ENCODE assay signal across 14 cellular contexts in genomic region chr9:121582641-121583040, GRCh38.
"Had no signal": no experiment of that assay in that cellular context is flagged by ENCODE, and none has a peak within 500 bp of the region (broad histone marks: within the 10 kb centered on the region; RNA-seq: fewer than 3 reads in every experiment).

No MANE protein-coding gene starts in this region.

- H3K27ac Mint-ChIP-seq: activated naive CD8-positive, alpha-beta T cell treated with anti-CD3 and anti-CD28 coated beads for 36 hours; T-helper 2 cell treated with Interferon-gamma antibody and Interleukin-4, amounts not matched to agents 5 μg/mL and 100 μg/mL, for 36 hours had no signal

- H3K27me3 ChIP-seq: breast epithelium, thyroid gland had no signal

- H3K4me3 Mint-ChIP-seq: activated naive CD8-positive, alpha-beta T cell treated with anti-CD3 and anti-CD28 coated beads for 36 hours; activated T-cell treated with anti-CD3 and anti-CD28 coated beads, Interleukin-2, amount 50 U/mL, for 4 hours; T-helper 2 cell treated with Interferon-gamma antibody and Interleukin-4, amounts not matched to agents 5 μg/mL and 100 μg/mL, for 36 hours had no signal

- H3K36me3 Mint-ChIP-seq: activated naive CD8-positive, alpha-beta T cell treated with anti-CD3 and anti-CD28 coated beads for 36 hours had no signal

- DNase-seq: activated CD4-positive, alpha-beta T cell treated with anti-CD3 and anti-CD28 coated beads, Interleukin-2, amount 50 U/mL, for 48 hours; activated CD4-positive, CD25-positive, alpha-beta regulatory T cell treated with anti-CD3 and anti-CD28 coated beads, Interleukin-2, amount 50 U/mL, for 72 hours; activated gamma-delta T cell; activated naive CD8-positive, alpha-beta T cell treated with anti-CD3 and anti-CD28 coated beads for 36 hours; activated T-cell treated with anti-CD3 and anti-CD28 coated beads, Interleukin-2, amount 50 U/mL, for 4 hours; effector CD8-positive, alpha-beta T cell; kidney; left ventricle myocardium inferior; mesenchymal stem cell; small intestine; thyroid gland had no signal

- H3K4me3 ChIP-seq: breast epithelium, left ventricle myocardium inferior, thyroid gland had no signal

- H3K9me3 ChIP-seq: breast epithelium, left ventricle myocardium inferior, thyroid gland had no signal

- H3K4me1 Mint-ChIP-seq: activated naive CD8-positive, alpha-beta T cell treated with anti-CD3 and anti-CD28 coated beads for 36 hours had no signal

- ATAC-seq: activated T-cell treated with anti-CD3 and anti-CD28 coated beads, Interleukin-2, amount 50 U/mL, for 4 hours had no signal

- H3K36me3 ChIP-seq: breast epithelium, left ventricle myocardium inferior, thyroid gland had no signal

- FAIRE-seq: colon, kidney, small intestine had no signal

- H3K9me3 Mint-ChIP-seq: activated naive CD8-positive, alpha-beta T cell treated with anti-CD3 and anti-CD28 coated beads for 36 hours; activated T-cell treated with anti-CD3 and anti-CD28 coated beads, Interleukin-2, amount 50 U/mL, for 4 hours; T-helper 2 cell treated with Interferon-gamma antibody and Interleukin-4, amounts not matched to agents 5 μg/mL and 100 μg/mL, for 36 hours had no signal

- H3K4me1 ChIP-seq: breast epithelium, thyroid gland had no signal

- H3K27ac ChIP-seq: breast epithelium, thyroid gland had no signal
